ENCODE assay signal across 24 cellular contexts in genomic region chr22:22375586-22376351, GRCh38.
A peak's percentile ranks its signal among the peaks of the same experiment; 100 is the strongest.
DNase-seq lines count a peak whose midpoint lies in the region; ATAC-seq, FAIRE-seq and TF ChIP-seq lines count a peak whose summit lies in the region.
"Had no signal": no experiment of that assay in that cellular context is flagged by ENCODE, and none has a peak within 500 bp of the region (broad histone marks: within the 10 kb centered on the region; RNA-seq: fewer than 3 reads in every experiment).

No MANE protein-coding gene starts in this region.

- H3K4me3 ChIP-seq in OCI-LY1 (ENCODE audit: low read depth, low read length, poor library complexity, severe bottlenecking) (peak overlapping the region; percentile 45), tibial nerve (no peak overlapping the region)
- H3K4me3 ChIP-seq: heart left ventricle, pancreas, right atrium auricular region, tibial artery had no signal

- no peak for TF ChIP-seq EP300 in tibial nerve (IDR thresholded peaks at IDR 0.05)

- WGBS in tibial nerve, 2 donors: 57 to 69% methylated on average over 7 of the region's 7 CpGs

- no peaks in the 10 kb centered on the region for H3K27me3 ChIP-seq in OCI-LY1 (ENCODE audit: insufficient read depth, low read length)
- peaks cover 0 to 4% of the 10 kb centered on the region in 2 donors for H3K27me3 ChIP-seq in tibial nerve
- H3K27me3 ChIP-seq: pancreas, right atrium auricular region had no signal

- TF ChIP-seq CTCF in OCI-LY1 (IDR thresholded peaks at IDR 0.05; ENCODE audit: low read length) (no peak), tibial nerve (IDR thresholded peaks at IDR 0.05) (no peak)

- peaks cover 8% of the 10 kb centered on the region for H3K4me1 Mint-ChIP-seq in stimulated activated effector memory CD8-positive, alpha-beta T cell treated with anti-CD3 and anti-CD28 coated beads, Interleukin-12 subunit alpha, Interleukin-12 subunit beta, amount 100 ng/mL, for 72 hours
- H3K4me1 Mint-ChIP-seq in activated CD4-positive, alpha-beta T cell treated with anti-CD3 and anti-CD28 coated beads, Interleukin-2, amount 10 ng/mL, durations not matched to agents 24 days and 14 days: no peaks in the 10 kb centered on the region
- peaks cover 9% of the 10 kb centered on the region for H3K4me1 Mint-ChIP-seq in T-helper 17 cell
- H3K4me1 Mint-ChIP-seq: activated CD4-positive, alpha-beta memory T cell treated with anti-CD3 and anti-CD28 coated beads, Interleukin-2, amount 10 ng/mL, durations not matched to agents 7 days and 5 days had no signal

- TF ChIP-seq POLR2A in GM12892 (IDR thresholded peaks at IDR 0.05; ENCODE audit: low read depth, low read length) (no peak), tibial nerve (IDR thresholded peaks at IDR 0.05) (no peak)

- no peak overlapping the region for H3K27ac Mint-ChIP-seq in stimulated activated effector memory CD8-positive, alpha-beta T cell treated with anti-CD3 and anti-CD28 coated beads, Interleukin-12 subunit alpha, Interleukin-12 subunit beta, amount 100 ng/mL, for 72 hours
- H3K27ac Mint-ChIP-seq in activated CD4-positive, alpha-beta T cell treated with anti-CD3 and anti-CD28 coated beads, Interleukin-2, amount 10 ng/mL, durations not matched to agents 24 days and 14 days: no peak overlapping the region
- H3K27ac Mint-ChIP-seq in T-helper 17 cell: no peak overlapping the region
- H3K27ac Mint-ChIP-seq: activated CD4-positive, alpha-beta memory T cell treated with anti-CD3 and anti-CD28 coated beads, Interleukin-2, amount 10 ng/mL, durations not matched to agents 7 days and 5 days; natural killer cell; stimulated activated naive CD8-positive, alpha-beta T cell treated with anti-CD3 and anti-CD28 coated beads, Interleukin-15, Interleukin-2, amounts not matched to agents 100 ng/mL and 50 ng/mL, for 24 hours had no signal

- DNase-seq in GM12892 (ENCODE audit: insufficient read length) (no peak), left lobe of liver (ENCODE audit: low spot score) (peak; percentile 35), tibial nerve (ENCODE audit: low spot score in 2 of 2) (no peak), inferior parietal cortex (ENCODE audit: extremely low spot score) (no peak), T-helper 17 cell (no peak)
- DNase-seq in stimulated activated effector memory CD8-positive, alpha-beta T cell treated with anti-CD3 and anti-CD28 coated beads, Interleukin-12 subunit alpha, Interleukin-12 subunit beta, amount 100 ng/mL, for 72 hours (ENCODE audit: low spot score in 2 of 2): no peak
- DNase-seq in activated CD4-positive, alpha-beta T cell treated with anti-CD3 and anti-CD28 coated beads, Interleukin-2, amount 10 ng/mL, durations not matched to agents 24 days and 14 days: no peak
- DNase-seq: activated CD4-positive, alpha-beta memory T cell treated with anti-CD3 and anti-CD28 coated beads, Interleukin-2, amount 10 ng/mL, durations not matched to agents 7 days and 5 days; activated effector memory CD4-positive, alpha-beta T cell treated with anti-CD3 and anti-CD28 coated beads, Interleukin-2, amount 50 U/mL, for 16 hours; HCEC 1CT; KBM-7; natural killer cell; NCI-H187; NCI-H2227 treated with DMSO at 0.1 percent for 48 hours; NCI-H748 treated with DMSO at 0.1 percent for 48 hours; SHP77; stimulated activated CD4-positive, alpha-beta T cell treated with anti-CD3 and anti-CD28 coated beads, Interleukin-4, amount 100 ng/mL, for 24 hours; T1000; tibial artery had no signal

- no peak for ATAC-seq in left lobe of liver
- peak; percentile 36 for ATAC-seq in stimulated activated effector memory CD8-positive, alpha-beta T cell treated with anti-CD3 and anti-CD28 coated beads, Interleukin-12 subunit alpha, Interleukin-12 subunit beta, amount 100 ng/mL, for 72 hours
- ATAC-seq in T-helper 17 cell: no peak

- intact Hi-C loops in activated CD4-positive, alpha-beta T cell treated with anti-CD3 and anti-CD28 coated beads, Interleukin-2, amount 10 ng/mL, durations not matched to agents 24 days and 14 days (cut with micrococcal nuclease): loop anchor here (1.0 kb wide), 1 partner anchor 23 kb away; no protein-coding TSS in a partner anchor

- no peaks in the 10 kb centered on the region for H3K79me2 ChIP-seq in OCI-LY1 (ENCODE audit: insufficient read depth, low read length)

- H3K36me3 Mint-ChIP-seq in stimulated activated effector memory CD8-positive, alpha-beta T cell treated with anti-CD3 and anti-CD28 coated beads, Interleukin-12 subunit alpha, Interleukin-12 subunit beta, amount 100 ng/mL, for 72 hours: no peaks in the 10 kb centered on the region
- no peaks in the 10 kb centered on the region for H3K36me3 Mint-ChIP-seq in activated CD4-positive, alpha-beta T cell treated with anti-CD3 and anti-CD28 coated beads, Interleukin-2, amount 10 ng/mL, durations not matched to agents 24 days and 14 days (ENCODE audit: low read depth)
- H3K36me3 Mint-ChIP-seq in T-helper 17 cell (ENCODE audit: low read depth): peaks cover 2% of the 10 kb centered on the region
- H3K36me3 Mint-ChIP-seq: natural killer cell had no signal

- H3K9me2 ChIP-seq in OCI-LY1 (ENCODE audit: low read depth, low read length): no peaks in the 10 kb centered on the region

- peak overlapping the region; percentile 57 for H3K4me2 ChIP-seq in OCI-LY1 (ENCODE audit: low read length)

- H3K9me3 ChIP-seq in OCI-LY1 (ENCODE audit: low read length) (no peaks in the 10 kb centered on the region), tibial nerve (no peaks in the 10 kb centered on the region), T-helper 17 cell (ENCODE audit: control insufficient read depth, low read length, poor library complexity, severe bottlenecking) (no peaks in the 10 kb centered on the region)
- H3K9me3 ChIP-seq: heart left ventricle, pancreas, right atrium auricular region, tibial artery had no signal

- no peak overlapping the region for H3K4me3 Mint-ChIP-seq in stimulated activated effector memory CD8-positive, alpha-beta T cell treated with anti-CD3 and anti-CD28 coated beads, Interleukin-12 subunit alpha, Interleukin-12 subunit beta, amount 100 ng/mL, for 72 hours
- no peak overlapping the region for H3K4me3 Mint-ChIP-seq in activated CD4-positive, alpha-beta T cell treated with anti-CD3 and anti-CD28 coated beads, Interleukin-2, amount 10 ng/mL, durations not matched to agents 24 days and 14 days
- no peak overlapping the region for H3K4me3 Mint-ChIP-seq in T-helper 17 cell
- H3K4me3 Mint-ChIP-seq: activated CD4-positive, alpha-beta memory T cell treated with anti-CD3 and anti-CD28 coated beads, Interleukin-2, amount 10 ng/mL, durations not matched to agents 7 days and 5 days; natural killer cell; stimulated activated naive CD8-positive, alpha-beta T cell treated with anti-CD3 and anti-CD28 coated beads, Interleukin-15, Interleukin-2, amounts not matched to agents 100 ng/mL and 50 ng/mL, for 24 hours had no signal

- H3K27ac ChIP-seq in OCI-LY1 (ENCODE audit: low read depth, low read length, poor library complexity, severe bottlenecking) (peak overlapping the region; percentile 87), tibial nerve (no peak overlapping the region)
- H3K27ac ChIP-seq: heart left ventricle, pancreas, right atrium auricular region, tibial artery had no signal

- H3K4me1 ChIP-seq in OCI-LY1 (ENCODE audit: insufficient read depth, low read length, severe bottlenecking): peaks cover 82% of the 10 kb centered on the region
- H3K4me1 ChIP-seq in tibial nerve: peaks cover 0 to 4% (median 0%) of the 10 kb centered on the region in 4 donors
- H3K4me1 ChIP-seq: pancreas, right atrium auricular region, tibial artery had no signal

- peak; percentile 48 for FAIRE-seq in GM12892 (lab: Jason Lieb, UNC)
- FAIRE-seq: pancreas had no signal

- H3K27me3 Mint-ChIP-seq in activated CD4-positive, alpha-beta T cell treated with anti-CD3 and anti-CD28 coated beads, Interleukin-2, amount 10 ng/mL, durations not matched to agents 24 days and 14 days: peaks cover 42% of the 10 kb centered on the region
- peaks cover 83% of the 10 kb centered on the region for H3K27me3 Mint-ChIP-seq in T-helper 17 cell

- H3K9ac ChIP-seq in OCI-LY1 (ENCODE audit: low read length): peak overlapping the region; percentile 40; the same call in 1 of the 2 replicates

- no peaks in the 10 kb centered on the region for H4K20me1 ChIP-seq in OCI-LY1 (ENCODE audit: insufficient read depth, low read length)

- H3K36me3 ChIP-seq in OCI-LY1 (ENCODE audit: insufficient read depth, low read length): no peaks in the 10 kb centered on the region
- H3K36me3 ChIP-seq in tibial nerve: no peaks in the 10 kb centered on the region
- H3K36me3 ChIP-seq: heart left ventricle, pancreas, right atrium auricular region, tibial artery had no signal

- H3K9me3 Mint-ChIP-seq in stimulated activated effector memory CD8-positive, alpha-beta T cell treated with anti-CD3 and anti-CD28 coated beads, Interleukin-12 subunit alpha, Interleukin-12 subunit beta, amount 100 ng/mL, for 72 hours: no peaks in the 10 kb centered on the region
- no peaks in the 10 kb centered on the region for H3K9me3 Mint-ChIP-seq in activated CD4-positive, alpha-beta T cell treated with anti-CD3 and anti-CD28 coated beads, Interleukin-2, amount 10 ng/mL, durations not matched to agents 24 days and 14 days
- H3K9me3 Mint-ChIP-seq: activated CD4-positive, alpha-beta memory T cell treated with anti-CD3 and anti-CD28 coated beads, Interleukin-2, amount 10 ng/mL, durations not matched to agents 7 days and 5 days; natural killer cell; stimulated activated naive CD8-positive, alpha-beta T cell treated with anti-CD3 and anti-CD28 coated beads, Interleukin-15, Interleukin-2, amounts not matched to agents 100 ng/mL and 50 ng/mL, for 24 hours had no signal

- H2AFZ ChIP-seq in OCI-LY1 (ENCODE audit: low read length): no peak overlapping the region

- H3F3A ChIP-seq in OCI-LY1 (ENCODE audit: insufficient read depth, low read length): no peaks in the 10 kb centered on the region
